28 cellular contexts compared by ENCODE assay signal in genomic region chrX:113906168-113906567, GRCh38.
DNase-seq lines count a peak whose midpoint lies in the region; ATAC-seq and TF ChIP-seq lines count a peak whose summit lies in the region.
"Had no signal": no experiment of that assay in that cellular context is flagged by ENCODE, and none has a peak within 500 bp of the region (broad histone marks: within the 10 kb centered on the region; RNA-seq: fewer than 3 reads in every experiment).

No MANE protein-coding gene starts in this region.

- H3K9me3 ChIP-seq in DND-41 (ENCODE audit: insufficient read depth, low read length, severe bottlenecking): no peaks in the 10 kb centered on the region
- no peaks in the 10 kb centered on the region for H3K9me3 ChIP-seq in adipocyte (ENCODE audit: control insufficient read depth, low read length)
- H3K9me3 ChIP-seq: BLaER1 treated with 17β-estradiol and CSF1 and Interleukin-3, amounts not matched to agents 10 nM and 100 nM; body of pancreas; gastroesophageal sphincter; left lung; prostate gland; sigmoid colon; tibial nerve had no signal

- no peak overlapping the region for H3K27ac ChIP-seq in DND-41 (ENCODE audit: low read length)
- H3K27ac ChIP-seq: BLaER1 treated with 17β-estradiol and CSF1 and Interleukin-3, amounts not matched to agents 10 nM and 100 nM; body of pancreas; gastroesophageal sphincter; left lung; prostate gland; RWPE1; sigmoid colon; tibial nerve had no signal

- ATAC-seq in DND-41 (ENCODE audit: insufficient read depth, low read depth) (peak; percentile 45; the same call in 2 of the 3 replicates), GM18873 (IDR thresholded peaks at IDR 0.05; ENCODE audit: low FRiP score, unreplicated experiment) (no peak)
- ATAC-seq: body of pancreas, gastroesophageal sphincter, left lung had no signal

- H3K36me3 ChIP-seq in DND-41 (ENCODE audit: insufficient read depth, low read length): no peaks in the 10 kb centered on the region
- no peaks in the 10 kb centered on the region for H3K36me3 ChIP-seq in adipocyte (ENCODE audit: control insufficient read depth, insufficient read depth, low read length, severe bottlenecking)
- H3K36me3 ChIP-seq: BLaER1 treated with 17β-estradiol and CSF1 and Interleukin-3, amounts not matched to agents 10 nM and 100 nM; gastroesophageal sphincter; left lung; prostate gland; sigmoid colon; tibial nerve had no signal

- no peak overlapping the region for H3K4me3 ChIP-seq in DND-41 (ENCODE audit: low read depth in 1 of 2, low read length in 2 of 2)
- no peak overlapping the region for H3K4me3 ChIP-seq in Jurkat, Clone E6-1 (ENCODE audit: low read length)
- H3K4me3 ChIP-seq in adipocyte (ENCODE audit: low read length): no peak overlapping the region
- H3K4me3 ChIP-seq: BLaER1 treated with 17β-estradiol and CSF1 and Interleukin-3, amounts not matched to agents 10 nM and 100 nM; body of pancreas; gastroesophageal sphincter; left lung; prostate gland; sigmoid colon; tibial nerve had no signal

- H3K9ac ChIP-seq in DND-41 (ENCODE audit: low read depth, low read length) (no peak overlapping the region), adipocyte (ENCODE audit: low read length) (no peak overlapping the region)
- H3K9ac ChIP-seq: BLaER1 treated with 17β-estradiol and CSF1 and Interleukin-3, amounts not matched to agents 10 nM and 100 nM had no signal

- no peaks in the 10 kb centered on the region for H3K4me1 ChIP-seq in DND-41 (ENCODE audit: insufficient read depth, low read length)
- H3K4me1 ChIP-seq in adipocyte (ENCODE audit: control insufficient read depth, insufficient read depth, low read length): no peaks in the 10 kb centered on the region
- H3K4me1 ChIP-seq: body of pancreas, gastroesophageal sphincter, left lung, prostate gland, sigmoid colon, tibial nerve had no signal

- H4K20me1 ChIP-seq in DND-41 (ENCODE audit: insufficient read depth, low read length): no peaks in the 10 kb centered on the region
- H4K20me1 ChIP-seq: BLaER1 treated with 17β-estradiol and CSF1 and Interleukin-3, amounts not matched to agents 10 nM and 100 nM had no signal

- TF ChIP-seq CTCF in DND-41 (IDR thresholded peaks at IDR 0.05; ENCODE audit: borderline replicate concordance, extremely low read depth, low read length, poor library complexity, severe bottlenecking) (no peak), nephron (IDR thresholded peaks at IDR 0.05; ENCODE audit: unreplicated experiment in 3 of 3) (no peak)

- no peak overlapping the region for H2AFZ ChIP-seq in DND-41 (ENCODE audit: low read depth, low read length)

- DNase-seq in DND-41 (no peak), adipocyte (ENCODE audit: low read depth) (peak; percentile 1), islet precursor cell (no peak), medulla oblongata (ENCODE audit: extremely low spot score) (no peak)
- DNase-seq in Jurkat, Clone E6-1 (ENCODE audit: low read depth, low spot score): peak; percentile 2
- DNase-seq: activated CD4-positive, alpha-beta T cell treated with anti-CD3 and anti-CD28 coated beads, Interleukin-2, amount 50 U/mL, for 48 hours; activated CD4-positive, CD25-positive, alpha-beta regulatory T cell treated with anti-CD3 and anti-CD28 coated beads, Interleukin-2, amount 50 U/mL, for 72 hours; activated CD8-positive, alpha-beta memory T cell treated with anti-CD3 and anti-CD28 coated beads, Interleukin-2, amount 50 U/mL, for 4 hours; activated naive CD4-positive, alpha-beta T cell treated with Interleukin-2 at 50 U/mL for 16 hours; body of pancreas; DMS53; left lung; naive B cell; NCI-H1092; NCI-H187; NCI-H2171 treated with DMSO at 0.1 percent for 48 hours; NCI-H510A treated with DMSO at 0.1 percent for 48 hours; nucleus accumbens; sigmoid colon; stimulated activated CD4-positive, alpha-beta T cell treated with anti-CD3 and anti-CD28 coated beads, Interleukin-4, amount 100 ng/mL, for 4 hours had no signal

- H3K79me2 ChIP-seq in DND-41 (ENCODE audit: insufficient read depth, low read length): no peaks in the 10 kb centered on the region

- no peaks in the 10 kb centered on the region for H3K9me3 Mint-ChIP-seq in nephron
- H3K9me3 Mint-ChIP-seq: IgD-negative memory B cell had no signal

- no peak overlapping the region for H3K4me3 Mint-ChIP-seq in nephron
- H3K4me3 Mint-ChIP-seq: IgD-negative memory B cell, naive B cell had no signal

- H3K27me3 ChIP-seq in DND-41 (ENCODE audit: insufficient read depth, low read length, poor library complexity) (no peaks in the 10 kb centered on the region), adipocyte (replicated peaks; ENCODE audit: control insufficient read depth, insufficient read depth, low read length) (peaks cover 15% of the 10 kb centered on the region)
- H3K27me3 ChIP-seq: body of pancreas, gastroesophageal sphincter, left lung, sigmoid colon, tibial nerve had no signal

- peak overlapping the region; percentile 28 to 77 (median 69) for H3K27ac Mint-ChIP-seq in nephron
- H3K27ac Mint-ChIP-seq: IgD-negative memory B cell had no signal

- no peaks in the 10 kb centered on the region for H3K36me3 Mint-ChIP-seq in nephron (ENCODE audit: low read depth)
- H3K36me3 Mint-ChIP-seq: IgD-negative memory B cell, naive B cell had no signal

- peaks cover 32% of the 10 kb centered on the region for H3K4me1 Mint-ChIP-seq in nephron

- no peak overlapping the region for H3K4me2 ChIP-seq in DND-41 (ENCODE audit: insufficient read depth, low read length)
- H3K4me2 ChIP-seq: BLaER1 treated with 17β-estradiol and CSF1 and Interleukin-3, amounts not matched to agents 10 nM and 100 nM had no signal

- H3K27me3 Mint-ChIP-seq in nephron (ENCODE audit: low read depth): no peaks in the 10 kb centered on the region
- H3K27me3 Mint-ChIP-seq: naive B cell had no signal

Comparison
In these comparisons a context has a peak if more than half of its experiments do, and no peak if none do; other contexts are left out.
1. DNase-seq: peak in Jurkat, Clone E6-1 (single experiment) and adipocyte (single experiment); none in DND-41 (single experiment), islet precursor cell (single experiment) and medulla oblongata (single experiment).